30 cellular contexts compared by ENCODE assay signal in the genomic region with DNA sequence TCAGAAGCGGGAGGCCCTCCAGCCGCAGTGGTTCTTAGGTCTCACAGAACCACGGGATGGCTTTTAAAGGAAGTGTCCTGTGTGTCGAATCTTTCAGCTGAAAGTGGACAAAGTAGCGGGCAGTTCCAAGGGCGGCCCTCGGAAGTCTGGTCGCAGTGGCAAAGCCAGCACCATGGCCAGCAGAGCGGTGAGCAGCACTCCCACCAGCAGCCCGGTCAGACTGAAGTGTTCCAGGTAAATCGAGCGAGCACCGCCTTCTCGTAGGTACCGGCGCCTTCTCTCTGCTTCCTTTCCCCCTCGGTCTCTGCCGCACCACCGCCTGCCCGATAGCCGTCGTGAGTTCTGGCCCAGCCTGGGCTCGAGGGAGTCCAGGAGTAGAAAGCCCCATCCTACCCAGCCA.
"Had no signal": no experiment of that assay in that cellular context is flagged by ENCODE, and none has a peak within 500 bp of the region (broad histone marks: within the 10 kb centered on the region; RNA-seq: fewer than 3 reads in every experiment).

No MANE protein-coding gene starts in this region.

- H3K36me3 Mint-ChIP-seq: activated naive CD8-positive, alpha-beta T cell treated with anti-CD3 and anti-CD28 coated beads for 36 hours had no signal

- H3K27me3 ChIP-seq: brain microvascular endothelial cell, SJSA1 had no signal

- DNase-seq: activated CD4-positive, alpha-beta T cell treated with anti-CD3 and anti-CD28 coated beads, Interleukin-2, amount 10 ng/mL, durations not matched to agents 24 days and 14 days; activated CD4-positive, alpha-beta T cell treated with anti-CD3 and anti-CD28 coated beads, Interleukin-2, amount 50 U/mL, for 4 hours; activated CD8-positive, alpha-beta T cell treated with anti-CD3 and anti-CD28 coated beads for 36 hours; activated naive CD4-positive, alpha-beta T cell; activated naive CD4-positive, alpha-beta T cell treated with anti-CD3 and anti-CD28 coated beads, Interleukin-2, amount 50 U/mL, for 16 hours; activated naive CD8-positive, alpha-beta T cell treated with anti-CD3 and anti-CD28 coated beads for 36 hours; activated T-cell treated with anti-CD3 and anti-CD28 coated beads, Interleukin-2, amount 50 U/mL, for 1 hour; activated T-cell treated with anti-CD3 and anti-CD28 coated beads, Interleukin-2, amount 50 U/mL, for 72 hours; amniotic stem cell; aorta; brain microvascular endothelial cell; Karpas-422; KBM-7; NCI-H1105; NCI-H1436; NCI-H1694; NCI-H1930; NCI-H2081 treated with DMSO at 0.1 percent for 48 hours; NCI-H226; NCI-H446 treated with DMSO at 0.1 percent for 48 hours; NCI-H524; NCI-H748 treated with DMSO at 0.1 percent for 48 hours; NK-92 treated with Interleukin-12 subunit alpha and Interleukin-12 subunit beta, amount 100 ng/mL, for 24 hours; PC-9; SHP77; T1000 had no signal

- H3K36me3 ChIP-seq: brain microvascular endothelial cell had no signal

- H3K9me3 ChIP-seq: SJSA1 had no signal

- H3K27ac ChIP-seq: brain microvascular endothelial cell, PC-9, RWPE1, SJSA1 had no signal

- ATAC-seq: activated CD8-positive, alpha-beta T cell treated with anti-CD3 and anti-CD28 coated beads for 36 hours; activated T-cell treated with anti-CD3 and anti-CD28 coated beads, Interleukin-2, amount 50 U/mL, for 72 hours; activated T-helper 17 cell treated with anti-CD3 and anti-CD28 coated beads, Interleukin-2, amount 50 U/mL, for 72 hours had no signal

- H3K4me1 Mint-ChIP-seq: activated CD4-positive, alpha-beta T cell treated with anti-CD3 and anti-CD28 coated beads, Interleukin-2, amount 10 ng/mL, durations not matched to agents 24 days and 14 days; activated naive CD8-positive, alpha-beta T cell treated with anti-CD3 and anti-CD28 coated beads for 36 hours; activated T-helper 17 cell treated with anti-CD3 and anti-CD28 coated beads, Interleukin-2, amount 50 U/mL, for 72 hours; central memory CD8-positive, alpha-beta T cell had no signal

- H3K4me3 Mint-ChIP-seq: activated CD4-positive, alpha-beta T cell treated with anti-CD3 and anti-CD28 coated beads, Interleukin-2, amount 10 ng/mL, durations not matched to agents 24 days and 14 days; activated CD8-positive, alpha-beta T cell treated with anti-CD3 and anti-CD28 coated beads for 36 hours; activated naive CD8-positive, alpha-beta T cell treated with anti-CD3 and anti-CD28 coated beads for 36 hours; activated T-cell treated with anti-CD3 and anti-CD28 coated beads, Interleukin-2, amount 50 U/mL, for 72 hours; activated T-helper 17 cell treated with anti-CD3 and anti-CD28 coated beads, Interleukin-2, amount 50 U/mL, for 72 hours; central memory CD8-positive, alpha-beta T cell had no signal

- H3K4me2 ChIP-seq: PC-9 had no signal

- H3K9me3 Mint-ChIP-seq: activated CD4-positive, alpha-beta T cell treated with anti-CD3 and anti-CD28 coated beads, Interleukin-2, amount 10 ng/mL, durations not matched to agents 24 days and 14 days; activated CD8-positive, alpha-beta T cell treated with anti-CD3 and anti-CD28 coated beads for 36 hours; activated naive CD8-positive, alpha-beta T cell treated with anti-CD3 and anti-CD28 coated beads for 36 hours; activated T-cell treated with anti-CD3 and anti-CD28 coated beads, Interleukin-2, amount 50 U/mL, for 72 hours; activated T-helper 17 cell treated with anti-CD3 and anti-CD28 coated beads, Interleukin-2, amount 50 U/mL, for 72 hours; central memory CD8-positive, alpha-beta T cell had no signal

- H2AFZ ChIP-seq: PC-9 had no signal

- H3K4me3 ChIP-seq: PC-9, SJSA1 had no signal

- H3K27me3 Mint-ChIP-seq: activated CD4-positive, alpha-beta T cell treated with anti-CD3 and anti-CD28 coated beads, Interleukin-2, amount 10 ng/mL, durations not matched to agents 24 days and 14 days; activated CD8-positive, alpha-beta T cell treated with anti-CD3 and anti-CD28 coated beads for 36 hours; activated naive CD8-positive, alpha-beta T cell treated with anti-CD3 and anti-CD28 coated beads for 36 hours; activated T-helper 17 cell treated with anti-CD3 and anti-CD28 coated beads, Interleukin-2, amount 50 U/mL, for 72 hours; central memory CD8-positive, alpha-beta T cell had no signal

- H3K27ac Mint-ChIP-seq: activated CD4-positive, alpha-beta T cell treated with anti-CD3 and anti-CD28 coated beads, Interleukin-2, amount 10 ng/mL, durations not matched to agents 24 days and 14 days; activated CD8-positive, alpha-beta T cell treated with anti-CD3 and anti-CD28 coated beads for 36 hours; activated naive CD8-positive, alpha-beta T cell treated with anti-CD3 and anti-CD28 coated beads for 36 hours; activated T-cell treated with anti-CD3 and anti-CD28 coated beads, Interleukin-2, amount 50 U/mL, for 72 hours; activated T-helper 17 cell treated with anti-CD3 and anti-CD28 coated beads, Interleukin-2, amount 50 U/mL, for 72 hours had no signal
